8 cellular contexts compared by ENCODE assay signal in the genomic region with DNA sequence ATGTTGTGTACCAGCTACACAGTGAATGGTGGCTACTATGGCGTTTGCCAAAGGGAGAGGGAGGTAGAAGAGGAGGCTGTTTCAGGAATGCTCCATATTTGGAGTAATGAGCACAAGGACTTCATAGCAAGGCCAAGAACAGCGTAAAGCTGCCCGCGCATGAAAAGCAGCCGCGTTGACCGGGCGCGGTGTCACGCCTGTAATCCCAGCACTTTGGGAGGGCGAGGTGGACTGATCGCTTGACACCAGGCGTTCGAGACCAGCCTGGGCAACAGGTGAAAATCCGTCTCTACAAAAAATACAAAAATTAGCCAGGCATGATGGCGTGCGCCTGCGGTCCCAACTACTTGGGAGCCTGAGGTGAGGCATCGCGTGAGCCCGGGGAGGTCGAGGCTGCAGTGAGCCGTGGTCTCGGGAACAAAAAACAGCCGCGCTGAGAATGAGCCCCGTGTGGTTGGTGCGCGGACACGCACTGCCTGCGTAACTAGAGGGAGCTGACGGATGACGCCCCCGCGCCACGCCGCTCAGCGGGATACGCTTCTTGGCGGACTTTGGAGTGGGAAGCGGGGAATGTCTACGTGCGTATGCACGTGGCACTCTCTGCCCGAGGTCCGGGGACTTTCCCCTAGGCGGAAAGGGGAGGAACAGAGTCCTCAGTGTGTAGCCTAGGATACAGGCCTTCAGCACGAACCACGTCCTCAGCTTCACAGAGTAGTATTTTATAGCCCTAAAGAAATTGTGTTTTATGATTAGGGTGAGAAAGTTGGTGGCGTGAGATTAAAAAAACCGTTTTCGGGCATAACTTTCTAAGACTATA. TPM values are rescaled to one million over a fixed set of nuclear protein-coding genes. Genes with fewer than 3 reads are reported as not detected.
DNase-seq lines count a peak whose midpoint lies in the region; ATAC-seq and FAIRE-seq lines count a peak whose summit lies in the region.

Gene RMRP, minus strand, starts transcription at position 693 of the 817 bp plus-strand sequence.

- H3K9me3 ChIP-seq in endocrine pancreas (ENCODE audit: control insufficient read depth, low read length) (no peaks in the 10 kb centered on the region), mesenchymal stem cell (ENCODE audit: control insufficient read depth, low read length) (no peaks in the 10 kb centered on the region)

- CTCF ChIA-PET in activated CD8-positive, alpha-beta memory T cell treated with anti-CD3 and anti-CD28 coated beads, Interleukin-2, amount 10 ng/mL, durations not matched to agents 7 days and 5 days (lab: Charles Lee): interaction anchor here (0.6 to 14.2 kb wide), 28 partner anchors 9 to 191 kb away, joined by 3 to 208 read pairs (median 6); partner anchors contain the start of genes CD72, CREB3, RGP1 and SIT1

- peaks cover 60% of the 10 kb centered on the region for H3K4me1 Mint-ChIP-seq in activated CD8-positive, alpha-beta memory T cell treated with anti-CD3 and anti-CD28 coated beads, Interleukin-2, amount 10 ng/mL, durations not matched to agents 7 days and 5 days

- H3K9me3 Mint-ChIP-seq in activated CD8-positive, alpha-beta memory T cell treated with anti-CD3 and anti-CD28 coated beads, Interleukin-2, amount 10 ng/mL, durations not matched to agents 7 days and 5 days (ENCODE audit: low read depth): no peaks in the 10 kb centered on the region

- peak within 1 kb of the TSS; percentile 84 for H3K4me3 Mint-ChIP-seq in activated CD8-positive, alpha-beta memory T cell treated with anti-CD3 and anti-CD28 coated beads, Interleukin-2, amount 10 ng/mL, durations not matched to agents 7 days and 5 days

- H3K9ac ChIP-seq in endocrine pancreas (ENCODE audit: control insufficient read depth, insufficient read depth, low read length): peak within 1 kb of the TSS; percentile 98
- peak within 1 kb of the TSS; percentile 98 for H3K9ac ChIP-seq in mesenchymal stem cell (ENCODE audit: low read length)

- H3K4ac ChIP-seq in mesenchymal stem cell (ENCODE audit: low read depth in 1 of 2, low read length in 2 of 2): peak within 1 kb of the TSS; percentile 89 to 97

- no peak within 1 kb of the TSS for H2AK5ac ChIP-seq in mesenchymal stem cell (ENCODE audit: low read length, severe bottlenecking)

- peak within 1 kb of the TSS; percentile 89 to 94 for H3K18ac ChIP-seq in mesenchymal stem cell (ENCODE audit: low read depth in 1 of 2, low read length in 2 of 2)

- H3K27ac Mint-ChIP-seq in activated CD8-positive, alpha-beta memory T cell treated with anti-CD3 and anti-CD28 coated beads, Interleukin-2, amount 10 ng/mL, durations not matched to agents 7 days and 5 days: peak within 1 kb of the TSS; percentile 95

- peaks cover 11% of the 10 kb centered on the region for H3K79me1 ChIP-seq in mesenchymal stem cell (replicated peaks; ENCODE audit: low read length, poor library complexity, severe bottlenecking)

- peak within 1 kb of the TSS; percentile 78 for H3K4me2 ChIP-seq in mesenchymal stem cell (ENCODE audit: low read length, poor library complexity, severe bottlenecking)

- no peak for FAIRE-seq in HTR-8/SVneo (lab: Jason Lieb, UNC)

- H3K14ac ChIP-seq in mesenchymal stem cell (ENCODE audit: low read length in 2 of 2): peak within 1 kb of the TSS in 1 of 2 experiments; percentile 97

- peaks cover 4% of the 10 kb centered on the region for H3K27me3 Mint-ChIP-seq in activated CD8-positive, alpha-beta memory T cell treated with anti-CD3 and anti-CD28 coated beads, Interleukin-2, amount 10 ng/mL, durations not matched to agents 7 days and 5 days

- peak within 1 kb of the TSS; percentile 92 for H2AFZ ChIP-seq in mesenchymal stem cell (ENCODE audit: low read depth, low read length)

- H3K27me3 ChIP-seq in endocrine pancreas (ENCODE audit: control insufficient read depth, insufficient read depth, low read length) (no peaks in the 10 kb centered on the region), mesenchymal stem cell (ENCODE audit: control insufficient read depth in 1 of 2, insufficient read depth in 1 of 2, low read length in 2 of 2) (no peaks in the 10 kb centered on the region)

- H4K8ac ChIP-seq in mesenchymal stem cell (ENCODE audit: low read length): peak within 1 kb of the TSS; percentile 95

- H2BK15ac ChIP-seq in mesenchymal stem cell (ENCODE audit: low read depth, poor library complexity, severe bottlenecking): peak within 1 kb of the TSS; percentile 89

- H3K4me1 ChIP-seq in endocrine pancreas (ENCODE audit: control insufficient read depth, insufficient read depth, low read length): peaks cover 7% of the 10 kb centered on the region
- H3K4me1 ChIP-seq in mesenchymal stem cell (ENCODE audit: control insufficient read depth, insufficient read depth, low read depth, low read length): peaks cover 10% of the 10 kb centered on the region

- DNase-seq in CMK (ENCODE audit: low read depth) (peak; percentile 98), HTR-8/SVneo (ENCODE audit: insufficient read length, low spot score) (peak; percentile 88), NOMO-1 treated with dmso at 0.1 percent for 144 hours (lab: John Stamatoyannopoulos, UW; ENCODE audit: unreplicated experiment) (peak; percentile 99), mesenchymal stem cell (peak; percentile 100)
- peak; percentile 95 for DNase-seq in activated CD8-positive, alpha-beta memory T cell treated with anti-CD3 and anti-CD28 coated beads, Interleukin-2, amount 10 ng/mL, durations not matched to agents 7 days and 5 days
- DNase-seq in stimulated activated CD8-positive, alpha-beta memory T cell treated with anti-CD3 and anti-CD28 coated beads, Interleukin-12 subunit alpha, Interleukin-12 subunit beta, amount 100 ng/mL, for 4 hours (ENCODE audit: low read depth): peak; percentile 87

- peak within 1 kb of the TSS; percentile 69 for H2BK5ac ChIP-seq in mesenchymal stem cell (ENCODE audit: low read depth, low read length, poor library complexity, severe bottlenecking)

- H2BK12ac ChIP-seq in mesenchymal stem cell (ENCODE audit: low read length in 2 of 2): peak within 1 kb of the TSS; percentile 38 to 93

- H2BK120ac ChIP-seq in mesenchymal stem cell (ENCODE audit: low read depth, low read length): peak within 1 kb of the TSS; percentile 76

- WGBS in mesenchymal stem cell: 1% methylated on average over 46 of the region's 52 CpGs

- H3K4me3 ChIP-seq in endocrine pancreas (ENCODE audit: control insufficient read depth, insufficient read depth, low read length): peak within 1 kb of the TSS; percentile 61
- peak within 1 kb of the TSS; percentile 95 to 96 for H3K4me3 ChIP-seq in mesenchymal stem cell (ENCODE audit: insufficient read depth in 1 of 2, low read depth in 1 of 2, low read length in 2 of 2)

- peak within 1 kb of the TSS in 1 of 2 experiments; percentile 94 for H3K23ac ChIP-seq in mesenchymal stem cell (ENCODE audit: low read length in 2 of 2)

- no peaks in the 10 kb centered on the region for H3K36me3 ChIP-seq in endocrine pancreas (ENCODE audit: control insufficient read depth, insufficient read depth, low read length)
- H3K36me3 ChIP-seq in mesenchymal stem cell (ENCODE audit: control insufficient read depth in 1 of 2, insufficient read depth in 2 of 2, low read depth in 1 of 2, low read length in 2 of 2): peaks cover 18 to 30% of the 10 kb centered on the region in 2 experiments

- H3K27ac ChIP-seq in mesenchymal stem cell (ENCODE audit: low read length, poor library complexity, severe bottlenecking): peak within 1 kb of the TSS; percentile 97

- H4K91ac ChIP-seq in mesenchymal stem cell (ENCODE audit: low read length): peak within 1 kb of the TSS; percentile 95

- ATAC-seq in GM21367 (IDR thresholded peaks at IDR 0.05; ENCODE audit: unreplicated experiment): peak; percentile 78
- ATAC-seq in activated CD8-positive, alpha-beta memory T cell treated with anti-CD3 and anti-CD28 coated beads, Interleukin-2, amount 10 ng/mL, durations not matched to agents 7 days and 5 days: peak; percentile 92

- H3K36me3 Mint-ChIP-seq in activated CD8-positive, alpha-beta memory T cell treated with anti-CD3 and anti-CD28 coated beads, Interleukin-2, amount 10 ng/mL, durations not matched to agents 7 days and 5 days: peaks cover 23% of the 10 kb centered on the region

RNA-seq across cellular contexts. Expression of gene RMRP, which starts in this region (rescaled TPM):
- total RNA-seq in activated CD8-positive, alpha-beta memory T cell treated with anti-CD3 and anti-CD28 coated beads, Interleukin-2, amount 10 ng/mL, durations not matched to agents 7 days and 5 days: over 10,000 TPM in 1 of 2 experiments, 1,000 to 10,000 TPM in 1; 6,751 to 13,083 TPM
- polyA plus RNA-seq in mesenchymal stem cell (2013, experiment 1 of 2): not detected
- not detected for polyA plus RNA-seq in mesenchymal stem cell (2013, experiment 2 of 2)

Comparison
In these comparisons a context has a peak if more than half of its experiments do, and no peak if none do; other contexts are left out.
1. Peak in every context shown above with its lines: DNase-seq, ATAC-seq, H3K4me3 ChIP-seq and H3K27ac ChIP-seq.